8 cellular contexts compared by ENCODE assay signal in the genomic region with DNA sequence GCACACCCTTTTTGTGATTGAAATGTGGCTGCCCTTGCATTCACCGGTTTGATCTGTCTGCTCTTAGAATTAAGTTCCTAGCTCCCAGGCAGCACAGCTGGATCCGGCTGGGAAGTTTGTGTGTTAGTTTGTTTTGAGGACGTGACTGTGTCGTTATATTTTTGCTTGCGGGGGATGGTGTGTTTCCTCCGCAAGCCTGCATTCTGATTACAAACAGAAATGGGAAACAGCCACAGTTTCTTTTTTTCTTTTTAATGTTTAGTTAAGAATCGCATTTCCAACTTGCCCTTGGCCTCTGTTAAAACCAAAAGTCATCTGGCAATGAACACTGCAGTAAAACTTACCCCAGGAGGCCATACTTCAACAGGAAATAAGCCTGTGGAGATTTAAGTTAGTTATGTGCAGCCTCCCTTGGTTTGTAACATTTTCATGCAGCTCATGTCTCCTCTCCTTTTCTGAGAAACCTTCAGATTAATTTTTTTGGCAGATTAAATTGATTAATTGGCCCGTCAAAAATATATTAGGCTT. TPM values are rescaled to one million over a fixed set of nuclear protein-coding genes. Genes with fewer than 3 reads are reported as not detected.
A peak's percentile ranks its signal among the peaks of the same experiment; 100 is the strongest.
DNase-seq lines count a peak whose midpoint lies in the region; TF ChIP-seq lines count a peak whose summit lies in the region.

No MANE protein-coding gene starts in this region.

- no peak for DNase-seq in activated naive CD4-positive, alpha-beta T cell treated with anti-CD3 and anti-CD28 coated beads, Interleukin-2, amount 50 U/mL, for 16 hours
- no peak for DNase-seq in colonic mucosa
- peak; percentile 48 to 64 for DNase-seq in lung microvascular endothelial cell (ENCODE audit: low read depth in 2 of 2)
- no peak for DNase-seq in type B pancreatic cell (ENCODE audit: extremely low spot score, unreplicated experiment)
- DNase-seq in NCI-H2196 treated with DMSO at 0.1 percent for 48 hours (lab: John Stamatoyannopoulos, UW; ENCODE audit: unreplicated experiment), result no peak
- DNase-seq in GF-D8 (lab: John Stamatoyannopoulos, UW), result no peak

- peak overlapping the region; percentile 79 for H3K4me3 ChIP-seq in OCI-LY1 (ENCODE audit: low read depth, low read length, poor library complexity, severe bottlenecking)
- peak overlapping the region; percentile 93 for H3K4me3 ChIP-seq in colonic mucosa

- H3F3A ChIP-seq in OCI-LY1 (ENCODE audit: insufficient read depth, low read length), result no peaks in the 10 kb centered on the region

- no peaks in the 10 kb centered on the region for H4K20me1 ChIP-seq in OCI-LY1 (ENCODE audit: insufficient read depth, low read length)

- H3K9ac ChIP-seq in OCI-LY1 (ENCODE audit: low read length), result peak overlapping the region; percentile 77
- H3K9ac ChIP-seq in colonic mucosa (ENCODE audit: low read depth in 2 of 2, low read length in 2 of 2), result peak overlapping the region; percentile 86 to 96

- no peaks in the 10 kb centered on the region for H3K9me2 ChIP-seq in OCI-LY1 (ENCODE audit: low read depth, low read length)

- no peaks in the 10 kb centered on the region for H3K27me3 Mint-ChIP-seq in activated naive CD4-positive, alpha-beta T cell treated with anti-CD3 and anti-CD28 coated beads, Interleukin-2, amount 50 U/mL, for 24 hours
- no peaks in the 10 kb centered on the region for H3K27me3 Mint-ChIP-seq in type B pancreatic cell

- H3K9me3 ChIP-seq in OCI-LY1 (ENCODE audit: low read length), result no peaks in the 10 kb centered on the region
- H3K9me3 ChIP-seq in colonic mucosa, result no peaks in the 10 kb centered on the region

- no peaks in the 10 kb centered on the region for H3K9me3 Mint-ChIP-seq in activated naive CD4-positive, alpha-beta T cell treated with anti-CD3 and anti-CD28 coated beads, Interleukin-2, amount 50 U/mL, for 24 hours
- no peaks in the 10 kb centered on the region for H3K9me3 Mint-ChIP-seq in type B pancreatic cell

- H3K4me2 ChIP-seq in OCI-LY1 (ENCODE audit: low read length), result peak overlapping the region; percentile 65

- H3K36me3 ChIP-seq in OCI-LY1 (ENCODE audit: insufficient read depth, low read length) (no peaks in the 10 kb centered on the region), colonic mucosa (no peaks in the 10 kb centered on the region)

- H2AFZ ChIP-seq in OCI-LY1 (ENCODE audit: low read length), result no peak overlapping the region

- intact Hi-C loops in colonic mucosa (cut with DNase I), result no loop called here

- H3K4me1 Mint-ChIP-seq in activated naive CD4-positive, alpha-beta T cell treated with anti-CD3 and anti-CD28 coated beads, Interleukin-2, amount 50 U/mL, for 24 hours, result peaks cover 59% of the 10 kb centered on the region
- H3K4me1 Mint-ChIP-seq in type B pancreatic cell (ENCODE audit: unreplicated experiment), result peaks cover 19% of the 10 kb centered on the region

- peaks cover 46% of the 10 kb centered on the region for H3K79me2 ChIP-seq in OCI-LY1 (ENCODE audit: insufficient read depth, low read length)

- H3K4me1 ChIP-seq in OCI-LY1 (ENCODE audit: insufficient read depth, low read length, severe bottlenecking) (peaks cover 40% of the 10 kb centered on the region), colonic mucosa (no peaks in the 10 kb centered on the region)

- peak overlapping the region; percentile 96 for H3K4me3 Mint-ChIP-seq in activated naive CD4-positive, alpha-beta T cell treated with anti-CD3 and anti-CD28 coated beads, Interleukin-2, amount 50 U/mL, for 24 hours
- peak overlapping the region; percentile 98 for H3K4me3 Mint-ChIP-seq in type B pancreatic cell

- H3K27me3 ChIP-seq in OCI-LY1 (ENCODE audit: insufficient read depth, low read length) (0 out of 2 replicates have a peak, but pooled peaks cover 3% of the 10 kb centered on the region), colonic mucosa (no peaks in the 10 kb centered on the region)

- peak overlapping the region; percentile 87 for H3K27ac Mint-ChIP-seq in activated naive CD4-positive, alpha-beta T cell treated with anti-CD3 and anti-CD28 coated beads, Interleukin-2, amount 50 U/mL, for 24 hours
- H3K27ac Mint-ChIP-seq in type B pancreatic cell, result peak overlapping the region; percentile 95

- H3K27ac ChIP-seq in OCI-LY1 (ENCODE audit: low read depth, low read length, poor library complexity, severe bottlenecking) (peak overlapping the region; percentile 26), colonic mucosa (peak overlapping the region; percentile 97)

- TF ChIP-seq CTCF in OCI-LY1 (IDR thresholded peaks at IDR 0.05; ENCODE audit: low read length) (no peak), colonic mucosa (IDR thresholded peaks at IDR 0.05) (no peak), type B pancreatic cell (conservative IDR thresholded peaks at IDR 0.05) (no peak)

- no peaks in the 10 kb centered on the region for H3K36me3 Mint-ChIP-seq in activated naive CD4-positive, alpha-beta T cell treated with anti-CD3 and anti-CD28 coated beads, Interleukin-2, amount 50 U/mL, for 24 hours
- H3K36me3 Mint-ChIP-seq in type B pancreatic cell, result peaks cover 4% of the 10 kb centered on the region

RNA-seq across cellular contexts. Expression of a gene that starts 0.9 kb away (rescaled TPM):
- total RNA-seq in colonic mucosa, result 10 to 100 TPM; 68.4 to 78.6 TPM
- total RNA-seq in lung microvascular endothelial cell, result 42.3 and 57.1 TPM in 2 replicates
- 49.0 and 83.2 TPM in 2 replicates for total RNA-seq in type B pancreatic cell (ENCODE audit: low replicate concordance)

Comparison
In these comparisons a context has a peak if more than half of its experiments do, and no peak if none do; other contexts are left out.
1. DNase-seq: peak in lung microvascular endothelial cell (2 of 2); none in activated naive CD4-positive, alpha-beta T cell treated with anti-CD3 and anti-CD28 coated beads, Interleukin-2, amount 50 U/mL, for 16 hours (single experiment), colonic mucosa (single experiment), type B pancreatic cell (single experiment), NCI-H2196 treated with DMSO at 0.1 percent for 48 hours (single experiment) and GF-D8 (single experiment).